Comparison of ENCODE assay signal across 20 cellular contexts in genomic region chr7:2649139-2649838, GRCh38. TPM values are rescaled to one million over a fixed set of nuclear protein-coding genes. Genes with fewer than 3 reads are reported as not detected.
DNase-seq lines count a peak whose midpoint lies in the region; ATAC-seq, FAIRE-seq and TF ChIP-seq lines count a peak whose summit lies in the region.
"Had no signal": no experiment of that assay in that cellular context is flagged by ENCODE, and none has a peak within 500 bp of the region (broad histone marks: within the 10 kb centered on the region; RNA-seq: fewer than 3 reads in every experiment).

No MANE protein-coding gene starts in this region.

- no peak for TF ChIP-seq CTCF in HEK293 (tag by site-specific recombination; IDR thresholded peaks at IDR 0.05)
- no peak for TF ChIP-seq CTCF in astrocyte (IDR thresholded peaks at IDR 0.05; ENCODE audit: insufficient read depth, low read depth, low read length)

- H4K91ac ChIP-seq in mesenchymal stem cell (ENCODE audit: low read length) = no peak overlapping the region

- no peak overlapping the region for H2AK5ac ChIP-seq in mesenchymal stem cell (ENCODE audit: low read length, severe bottlenecking)

- FAIRE-seq in astrocyte (lab: Jason Lieb, UNC) = no peak
- peak; percentile 79 for FAIRE-seq in urothelium cell line (lab: Jason Lieb, UNC)
- FAIRE-seq: A204.1, GM19239, H54 had no signal

- peak overlapping the region; percentile 41 for H3K27ac Mint-ChIP-seq in astrocyte (ENCODE audit: unreplicated experiment)
- H3K27ac Mint-ChIP-seq: B cell; CD8-positive, alpha-beta T cell; IgD-negative memory B cell had no signal

- no peaks in the 10 kb centered on the region for H3K27me3 Mint-ChIP-seq in astrocyte (ENCODE audit: low read depth, unreplicated experiment)
- H3K27me3 Mint-ChIP-seq: B cell had no signal

- no peak overlapping the region for H3K4me3 Mint-ChIP-seq in astrocyte (ENCODE audit: unreplicated experiment)
- H3K4me3 Mint-ChIP-seq: B cell; CD8-positive, alpha-beta T cell; IgD-negative memory B cell had no signal

- H3K27ac ChIP-seq in HEK293 (ENCODE audit: extremely low read depth, low read depth, low read length) = no peak overlapping the region
- no peak overlapping the region for H3K27ac ChIP-seq in astrocyte (ENCODE audit: low read depth, low read length)
- peak overlapping the region; percentile 5 for H3K27ac ChIP-seq in mesenchymal stem cell (ENCODE audit: low read length, poor library complexity, severe bottlenecking)
- H3K27ac ChIP-seq: C4-2B, HL-60, KMS-11 had no signal

- H3K4me1 Mint-ChIP-seq in astrocyte (ENCODE audit: low read depth, unreplicated experiment) = peaks cover 18% of the 10 kb centered on the region

- no peak overlapping the region for H2BK5ac ChIP-seq in mesenchymal stem cell (ENCODE audit: low read depth, low read length, poor library complexity, severe bottlenecking)

- H3K9me3 ChIP-seq in HEK293 (ENCODE audit: control insufficient read depth, insufficient read depth, low read depth, low read length) (no peaks in the 10 kb centered on the region), astrocyte (ENCODE audit: insufficient read depth, low read depth, low read length) (no peaks in the 10 kb centered on the region), mesenchymal stem cell (ENCODE audit: control insufficient read depth, low read length) (no peaks in the 10 kb centered on the region)

- no peak overlapping the region for H4K8ac ChIP-seq in mesenchymal stem cell (ENCODE audit: low read length)

- 93% methylated on average over 18 of the region's 18 CpGs for WGBS in mesenchymal stem cell

- no peak overlapping the region for H3K14ac ChIP-seq in mesenchymal stem cell (ENCODE audit: low read length in 2 of 2)

- peaks cover 34% of the 10 kb centered on the region for H3K79me2 ChIP-seq in astrocyte (ENCODE audit: insufficient read depth, low read length)

- H3K23ac ChIP-seq in mesenchymal stem cell (ENCODE audit: low read length in 2 of 2) = no peak overlapping the region

- no peak overlapping the region for H3K18ac ChIP-seq in mesenchymal stem cell (ENCODE audit: low read depth in 1 of 2, low read length in 2 of 2)

- peaks cover 0 to 42% of the 10 kb centered on the region in 2 experiments; a peak in 1 of 3 replicates for H3K36me3 ChIP-seq in HEK293 (ENCODE audit: control insufficient read depth in 2 of 2, insufficient read depth in 1 of 2, low read length in 2 of 2)
- H3K36me3 ChIP-seq in astrocyte (ENCODE audit: insufficient read depth, low read length) = peaks cover 6% of the 10 kb centered on the region
- peaks cover 50 to 95% of the 10 kb centered on the region in 2 experiments for H3K36me3 ChIP-seq in mesenchymal stem cell (ENCODE audit: control insufficient read depth in 1 of 2, insufficient read depth in 2 of 2, low read depth in 1 of 2, low read length in 2 of 2)

- DNase-seq in astrocyte (ENCODE audit: low read depth) (no peak), mesenchymal stem cell (no peak), urothelium cell line (ENCODE audit: low spot score) (no peak), NCI-H1694 treated with DMSO at 0.1 percent for 48 hours (lab: John Stamatoyannopoulos, UW) (no peak)
- DNase-seq in activated CD8-positive, alpha-beta memory T cell treated with anti-CD3 and anti-CD28 coated beads for 24 hours = no peak
- DNase-seq: CD8-positive, alpha-beta T cell; COR-L47; DND-41; GF-D8 had no signal

- peaks cover 19% of the 10 kb centered on the region for H3K79me1 ChIP-seq in mesenchymal stem cell (replicated peaks; ENCODE audit: low read length, poor library complexity, severe bottlenecking)

- no peak overlapping the region for H2BK120ac ChIP-seq in mesenchymal stem cell (ENCODE audit: low read depth, low read length)

- H3K9ac ChIP-seq in astrocyte (ENCODE audit: low read length) = no peak overlapping the region
- no peak overlapping the region for H3K9ac ChIP-seq in mesenchymal stem cell (ENCODE audit: low read length)
- H3K9ac ChIP-seq: KMS-11 had no signal

- no peak overlapping the region for H2BK15ac ChIP-seq in mesenchymal stem cell (ENCODE audit: low read depth, poor library complexity, severe bottlenecking)

- H3K4me1 ChIP-seq in HEK293 (ENCODE audit: control insufficient read depth, insufficient read depth, low read length) (no peaks in the 10 kb centered on the region), astrocyte (ENCODE audit: insufficient read depth, low read length) (peaks cover 19% of the 10 kb centered on the region), mesenchymal stem cell (ENCODE audit: control insufficient read depth, insufficient read depth, low read depth, low read length) (peaks cover 53% of the 10 kb centered on the region)

- no peaks in the 10 kb centered on the region for H3K9me3 Mint-ChIP-seq in astrocyte (ENCODE audit: unreplicated experiment)
- H3K9me3 Mint-ChIP-seq: CD8-positive, alpha-beta T cell; IgD-negative memory B cell had no signal

- H3K4me3 ChIP-seq in HEK293 (ENCODE audit: low read depth, low read length) (no peak overlapping the region), astrocyte (ENCODE audit: insufficient read depth, low read depth, low read length) (no peak overlapping the region), mesenchymal stem cell (ENCODE audit: insufficient read depth in 1 of 2, low read depth in 1 of 2, low read length in 2 of 2) (no peak overlapping the region)

- no peak overlapping the region for H2BK12ac ChIP-seq in mesenchymal stem cell (ENCODE audit: low read length in 2 of 2)

- no peak overlapping the region for H3K4ac ChIP-seq in mesenchymal stem cell (ENCODE audit: low read depth in 1 of 2, low read length in 2 of 2)

- peaks cover 3% of the 10 kb centered on the region for H3K36me3 Mint-ChIP-seq in astrocyte (ENCODE audit: low read depth, unreplicated experiment)

- H3K4me2 ChIP-seq in astrocyte (ENCODE audit: low read length) = no peak overlapping the region
- no peak overlapping the region for H3K4me2 ChIP-seq in mesenchymal stem cell (ENCODE audit: low read length, poor library complexity, severe bottlenecking)
- H3K4me2 ChIP-seq: KMS-11 had no signal

- peaks cover 81% of the 10 kb centered on the region for H4K20me1 ChIP-seq in astrocyte (ENCODE audit: insufficient read depth, low read length)

- POLR2A ChIA-PET in HEK293 (lab: Yijun Ruan, JAX) = no interaction called here

- CTCF ChIA-PET in HEK293 (lab: Yijun Ruan, JAX) = interaction anchor here (1.9 kb wide), 1 partner anchor 40 kb away, joined by 7 read pairs; no protein-coding TSS in a partner anchor

- H2AFZ ChIP-seq in astrocyte (ENCODE audit: low read depth, low read length) = no peak overlapping the region
- H2AFZ ChIP-seq in mesenchymal stem cell (ENCODE audit: low read depth, low read length) = no peak overlapping the region

- no peaks in the 10 kb centered on the region for H3K27me3 ChIP-seq in astrocyte (ENCODE audit: insufficient read depth, low read length)
- no peaks in the 10 kb centered on the region for H3K27me3 ChIP-seq in mesenchymal stem cell (ENCODE audit: control insufficient read depth in 1 of 2, insufficient read depth in 1 of 2, low read length in 2 of 2)

- ATAC-seq in HG02981 (IDR thresholded peaks at IDR 0.05; ENCODE audit: unreplicated experiment) = no peak
- ATAC-seq: CD8-positive, alpha-beta T cell; HCT116 had no signal

TF ChIP-seq in HEK293, 187 proteins besides CTCF, POLR2A, EP300 and RAD21:
- TF ChIP-seq GLIS2 (tag by site-specific recombination; IDR thresholded peaks at IDR 0.05) (peak; percentile 24; the same call in 1 of the 2 replicates), ZNF560 (tag by site-specific recombination; IDR thresholded peaks at IDR 0.05; ENCODE audit: borderline replicate concordance) (no peak), ZNF10 (tag by site-specific recombination; IDR thresholded peaks at IDR 0.05) (no peak), ZNF621 (tag by site-specific recombination; IDR thresholded peaks at IDR 0.05) (no peak)

RNA-seq across cellular contexts. Expression of gene TTYH3, which starts 17.5 kb away (rescaled TPM):
- total RNA-seq in astrocyte = 264 and 273 TPM in 2 replicates
- 198 TPM for polyA plus RNA-seq in mesenchymal stem cell (2013, experiment 1 of 2)
- polyA plus RNA-seq in mesenchymal stem cell (2013, experiment 2 of 2) = 194 TPM

RNA-seq across cellular contexts. Expression of gene AMZ1, which starts 38.7 kb away (rescaled TPM):
- 3.4 and 5.7 TPM in 2 replicates for total RNA-seq in astrocyte
- 0.06 TPM for polyA plus RNA-seq in mesenchymal stem cell (2013, experiment 1 of 2)
- 0.07 TPM for polyA plus RNA-seq in mesenchymal stem cell (2013, experiment 2 of 2)
